In the genomic region with DNA sequence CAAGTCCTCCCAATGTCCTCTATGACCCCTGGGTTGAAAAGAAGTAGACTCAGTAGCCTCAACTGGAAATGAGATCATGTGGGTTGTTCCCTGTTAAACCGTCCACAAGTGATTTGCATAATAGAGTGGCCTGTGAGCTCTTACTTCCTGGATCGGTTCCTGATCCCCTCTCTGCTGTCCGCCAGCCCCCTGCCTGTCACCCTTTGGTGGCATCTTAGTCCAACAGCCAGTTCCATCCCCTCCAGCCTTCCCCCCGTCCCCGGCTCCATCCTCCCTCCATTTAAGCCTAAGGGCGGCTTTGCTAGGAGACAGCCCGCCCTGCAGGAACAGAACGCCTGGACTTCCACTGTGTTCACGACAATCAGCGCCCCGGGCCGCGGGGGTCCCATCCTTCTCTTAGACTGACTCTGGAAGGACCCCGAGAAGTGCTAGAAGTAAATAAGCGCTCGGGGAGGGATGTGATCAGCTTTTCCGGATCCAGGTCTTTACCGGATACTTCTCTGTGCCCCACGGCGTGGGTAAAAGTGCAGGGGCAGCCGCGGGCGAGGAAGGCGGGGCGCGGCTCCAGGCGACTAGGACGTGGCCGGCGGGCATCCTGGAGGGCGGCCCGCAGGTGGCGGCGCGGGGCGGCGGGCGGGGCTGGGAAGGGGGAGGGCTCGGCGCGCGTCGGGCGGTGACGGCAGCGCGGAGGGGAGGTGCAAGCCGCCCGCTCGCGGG, we compare ENCODE assay signal across 8 cellular contexts.
DNase-seq lines count a peak whose midpoint lies in the region; ATAC-seq and TF ChIP-seq lines count a peak whose summit lies in the region.

No MANE protein-coding gene starts in this region.

- POLR2A ChIA-PET in HEK293T (lab: Yijun Ruan, JAX), result interaction anchor here (0.6 to 1.6 kb wide), 5 partner anchors 15 to 97 kb away, joined by 3 to 4 read pairs (median 4); no protein-coding TSS in a partner anchor

- ATAC-seq in GM18499 (IDR thresholded peaks at IDR 0.05; ENCODE audit: insufficient read depth, unreplicated experiment), result peak; percentile 71

- CTCF ChIA-PET in HEK293T (lab: Yijun Ruan, JAX), result interaction anchor here (1.1 kb wide), 1 partner anchor 87 kb away, joined by 9 read pairs; no protein-coding TSS in a partner anchor

- DNase-seq in HEK293T (ENCODE audit: extremely low spot score) (peak; percentile 84), NB4 (ENCODE audit: low read depth) (peak; percentile 95), cerebellar cortex (ENCODE audit: low spot score) (peak; percentile 61), kidney tubule cell (ENCODE audit: low spot score) (peak; percentile 80), HPDE6-E6E7 (ENCODE audit: extremely low spot score) (no peak)
- peak; percentile 30 for DNase-seq in activated CD4-positive, CD25-positive, alpha-beta regulatory T cell treated with anti-CD3 and anti-CD28 coated beads, Interleukin-2, amount 50 U/mL, for 16 hours (ENCODE audit: low read depth, low spot score)
- peak; percentile 22 to 55 for DNase-seq in stimulated activated CD4-positive, alpha-beta T cell treated with anti-CD3 and anti-CD28 coated beads, Interleukin-1b, Interleukin-23, amount 100 ng/mL, for 1 hour (ENCODE audit: low read depth in 2 of 2)

- peak overlapping the region; percentile 72 for H3K4me3 ChIP-seq in NB4 (ENCODE audit: low read depth, low read length)

- no peak for TF ChIP-seq CTCF in NB4 (IDR thresholded peaks at IDR 0.05; ENCODE audit: low read depth, low read length)

- peak; percentile 66 for TF ChIP-seq POLR2A in NB4 (IDR thresholded peaks at IDR 0.05; ENCODE audit: extremely low read depth, insufficient read length)

TF ChIP-seq in HEK293T, 16 proteins besides CTCF, POLR2A, EP300 and RAD21:
- TF ChIP-seq FOXK2 (IDR thresholded peaks at IDR 0.05) (no peak), L3MBTL2 (conservative IDR thresholded peaks at IDR 0.05) (0 out of 2 replicates have a peak, but pooled peaks have one; percentile 8)
- TF ChIP-seq, protein P1, sequence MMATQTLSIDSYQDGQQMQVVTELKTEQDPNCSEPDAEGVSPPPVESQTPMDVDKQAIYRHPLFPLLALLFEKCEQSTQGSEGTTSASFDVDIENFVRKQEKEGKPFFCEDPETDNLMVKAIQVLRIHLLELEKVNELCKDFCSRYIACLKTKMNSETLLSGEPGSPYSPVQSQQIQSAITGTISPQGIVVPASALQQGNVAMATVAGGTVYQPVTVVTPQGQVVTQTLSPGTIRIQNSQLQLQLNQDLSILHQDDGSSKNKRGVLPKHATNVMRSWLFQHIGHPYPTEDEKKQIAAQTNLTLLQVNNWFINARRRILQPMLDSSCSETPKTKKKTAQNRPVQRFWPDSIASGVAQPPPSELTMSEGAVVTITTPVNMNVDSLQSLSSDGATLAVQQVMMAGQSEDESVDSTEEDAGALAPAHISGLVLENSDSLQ (IDR thresholded peaks at IDR 0.05), result no peak
